1 cellular context compared by ENCODE assay signal in genomic region chr19:42497492-42498226, GRCh38.
TF ChIP-seq lines count a peak whose summit lies in the region.

No MANE protein-coding gene starts in this region.

TF ChIP-seq in HepG2, 621 proteins besides CTCF, POLR2A, EP300 and RAD21 (continued from another document and continues in another):
- TF ChIP-seq ZNF770 (CRISPR knock-in tag; IDR thresholded peaks at IDR 0.05) (0 out of 2 replicates have a peak, but pooled peaks have one; percentile 8), SMAD3 (CRISPR knock-in tag; IDR thresholded peaks at IDR 0.05) (peak; percentile 72), RARA (CRISPR knock-in tag; IDR thresholded peaks at IDR 0.05) (peak; percentile 87), HOXA5 (CRISPR knock-in tag; IDR thresholded peaks at IDR 0.05) (peak; percentile 36; the same call in 1 of the 2 replicates), NFAT5 (CRISPR knock-in tag; IDR thresholded peaks at IDR 0.05) (no peak), SAP130 (CRISPR knock-in tag; IDR thresholded peaks at IDR 0.05; ENCODE audit: low read depth) (peak; percentile 72; the same call in 1 of the 2 replicates), SNAPC4 (CRISPR knock-in tag; IDR thresholded peaks at IDR 0.05) (0 out of 2 replicates have a peak, but pooled peaks have one; percentile 21), ZNF629 (CRISPR knock-in tag; conservative IDR thresholded peaks at IDR 0.05) (peak; percentile 94), SP1 (IDR thresholded peaks at IDR 0.05) (no peak), SP1 (CRISPR knock-in tag; IDR thresholded peaks at IDR 0.05) (no peak), PPARG (CRISPR knock-in tag; conservative IDR thresholded peaks at IDR 0.05) (peak; percentile 70), ZKSCAN1 (IDR thresholded peaks at IDR 0.05; ENCODE audit: low read length) (no peak), ZNF329 (CRISPR knock-in tag; IDR thresholded peaks at IDR 0.05; ENCODE audit: low read depth) (no peak), SMC3 (IDR thresholded peaks at IDR 0.05; ENCODE audit: low read length) (peak; percentile 42; the same call in 1 of the 2 replicates), ESRRA (CRISPR knock-in tag; IDR thresholded peaks at IDR 0.05; ENCODE audit: low read depth) (peak; percentile 84), EHMT2 (IDR thresholded peaks at IDR 0.05; ENCODE audit: borderline replicate concordance, low read depth, low read length) (peak; percentile 46; the same call in 1 of the 2 replicates), TCF7 (IDR thresholded peaks at IDR 0.05; ENCODE audit: low read depth) (peak; percentile 76), SNRNP70 (IDR thresholded peaks at IDR 0.05; ENCODE audit: low read depth, low read length) (no peak), HHEX (CRISPR knock-in tag; IDR thresholded peaks at IDR 0.05) (peak; percentile 52; the same call in 1 of the 2 replicates), ERF (CRISPR knock-in tag; IDR thresholded peaks at IDR 0.05) (peak; percentile 35; the same call in 1 of the 2 replicates)
- TF ChIP-seq, protein P1, sequence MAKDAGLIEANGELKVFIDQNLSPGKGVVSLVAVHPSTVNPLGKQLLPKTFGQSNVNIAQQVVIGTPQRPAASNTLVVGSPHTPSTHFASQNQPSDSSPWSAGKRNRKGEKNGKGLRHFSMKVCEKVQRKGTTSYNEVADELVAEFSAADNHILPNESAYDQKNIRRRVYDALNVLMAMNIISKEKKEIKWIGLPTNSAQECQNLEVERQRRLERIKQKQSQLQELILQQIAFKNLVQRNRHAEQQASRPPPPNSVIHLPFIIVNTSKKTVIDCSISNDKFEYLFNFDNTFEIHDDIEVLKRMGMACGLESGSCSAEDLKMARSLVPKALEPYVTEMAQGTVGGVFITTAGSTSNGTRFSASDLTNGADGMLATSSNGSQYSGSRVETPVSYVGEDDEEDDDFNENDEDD (CRISPR knock-in tag; IDR thresholded peaks at IDR 0.05; ENCODE audit: borderline replicate concordance): no peak
- TF ChIP-seq, protein P2, sequence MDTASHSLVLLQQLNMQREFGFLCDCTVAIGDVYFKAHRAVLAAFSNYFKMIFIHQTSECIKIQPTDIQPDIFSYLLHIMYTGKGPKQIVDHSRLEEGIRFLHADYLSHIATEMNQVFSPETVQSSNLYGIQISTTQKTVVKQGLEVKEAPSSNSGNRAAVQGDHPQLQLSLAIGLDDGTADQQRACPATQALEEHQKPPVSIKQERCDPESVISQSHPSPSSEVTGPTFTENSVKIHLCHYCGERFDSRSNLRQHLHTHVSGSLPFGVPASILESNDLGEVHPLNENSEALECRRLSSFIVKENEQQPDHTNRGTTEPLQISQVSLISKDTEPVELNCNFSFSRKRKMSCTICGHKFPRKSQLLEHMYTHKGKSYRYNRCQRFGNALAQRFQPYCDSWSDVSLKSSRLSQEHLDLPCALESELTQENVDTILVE (CRISPR knock-in tag; IDR thresholded peaks at IDR 0.05): peak; percentile 64; the same call in 1 of the 2 replicates
- TF ChIP-seq, protein P3, sequence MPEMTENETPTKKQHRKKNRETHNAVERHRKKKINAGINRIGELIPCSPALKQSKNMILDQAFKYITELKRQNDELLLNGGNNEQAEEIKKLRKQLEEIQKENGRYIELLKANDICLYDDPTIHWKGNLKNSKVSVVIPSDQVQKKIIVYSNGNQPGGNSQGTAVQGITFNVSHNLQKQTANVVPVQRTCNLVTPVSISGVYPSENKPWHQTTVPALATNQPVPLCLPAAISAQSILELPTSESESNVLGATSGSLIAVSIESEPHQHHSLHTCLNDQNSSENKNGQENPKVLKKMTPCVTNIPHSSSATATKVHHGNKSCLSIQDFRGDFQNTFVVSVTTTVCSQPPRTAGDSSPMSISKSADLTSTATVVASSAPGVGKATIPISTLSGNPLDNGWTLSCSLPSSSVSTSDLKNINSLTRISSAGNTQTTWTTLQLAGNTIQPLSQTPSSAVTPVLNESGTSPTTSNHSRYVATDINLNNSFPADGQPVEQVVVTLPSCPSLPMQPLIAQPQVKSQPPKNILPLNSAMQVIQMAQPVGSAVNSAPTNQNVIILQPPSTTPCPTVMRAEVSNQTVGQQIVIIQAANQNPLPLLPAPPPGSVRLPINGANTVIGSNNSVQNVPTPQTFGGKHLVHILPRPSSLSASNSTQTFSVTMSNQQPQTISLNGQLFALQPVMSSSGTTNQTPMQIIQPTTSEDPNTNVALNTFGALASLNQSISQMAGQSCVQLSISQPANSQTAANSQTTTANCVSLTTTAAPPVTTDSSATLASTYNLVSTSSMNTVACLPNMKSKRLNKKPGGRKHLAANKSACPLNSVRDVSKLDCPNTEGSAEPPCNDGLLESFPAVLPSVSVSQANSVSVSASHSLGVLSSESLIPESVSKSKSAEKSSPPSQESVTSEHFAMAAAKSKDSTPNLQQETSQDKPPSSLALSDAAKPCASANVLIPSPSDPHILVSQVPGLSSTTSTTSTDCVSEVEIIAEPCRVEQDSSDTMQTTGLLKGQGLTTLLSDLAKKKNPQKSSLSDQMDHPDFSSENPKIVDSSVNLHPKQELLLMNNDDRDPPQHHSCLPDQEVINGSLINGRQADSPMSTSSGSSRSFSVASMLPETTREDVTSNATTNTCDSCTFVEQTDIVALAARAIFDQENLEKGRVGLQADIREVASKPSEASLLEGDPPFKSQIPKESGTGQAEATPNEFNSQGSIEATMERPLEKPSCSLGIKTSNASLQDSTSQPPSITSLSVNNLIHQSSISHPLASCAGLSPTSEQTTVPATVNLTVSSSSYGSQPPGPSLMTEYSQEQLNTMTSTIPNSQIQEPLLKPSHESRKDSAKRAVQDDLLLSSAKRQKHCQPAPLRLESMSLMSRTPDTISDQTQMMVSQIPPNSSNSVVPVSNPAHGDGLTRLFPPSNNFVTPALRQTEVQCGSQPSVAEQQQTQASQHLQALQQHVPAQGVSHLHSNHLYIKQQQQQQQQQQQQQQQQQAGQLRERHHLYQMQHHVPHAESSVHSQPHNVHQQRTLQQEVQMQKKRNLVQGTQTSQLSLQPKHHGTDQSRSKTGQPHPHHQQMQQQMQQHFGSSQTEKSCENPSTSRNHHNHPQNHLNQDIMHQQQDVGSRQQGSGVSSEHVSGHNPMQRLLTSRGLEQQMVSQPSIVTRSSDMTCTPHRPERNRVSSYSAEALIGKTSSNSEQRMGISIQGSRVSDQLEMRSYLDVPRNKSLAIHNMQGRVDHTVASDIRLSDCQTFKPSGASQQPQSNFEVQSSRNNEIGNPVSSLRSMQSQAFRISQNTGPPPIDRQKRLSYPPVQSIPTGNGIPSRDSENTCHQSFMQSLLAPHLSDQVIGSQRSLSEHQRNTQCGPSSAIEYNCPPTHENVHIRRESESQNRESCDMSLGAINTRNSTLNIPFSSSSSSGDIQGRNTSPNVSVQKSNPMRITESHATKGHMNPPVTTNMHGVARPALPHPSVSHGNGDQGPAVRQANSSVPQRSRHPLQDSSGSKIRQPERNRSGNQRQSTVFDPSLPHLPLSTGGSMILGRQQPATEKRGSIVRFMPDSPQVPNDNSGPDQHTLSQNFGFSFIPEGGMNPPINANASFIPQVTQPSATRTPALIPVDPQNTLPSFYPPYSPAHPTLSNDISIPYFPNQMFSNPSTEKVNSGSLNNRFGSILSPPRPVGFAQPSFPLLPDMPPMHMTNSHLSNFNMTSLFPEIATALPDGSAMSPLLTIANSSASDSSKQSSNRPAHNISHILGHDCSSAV (CRISPR knock-in tag; IDR thresholded peaks at IDR 0.05; ENCODE audit: borderline replicate concordance): no peak
